21 cellular contexts compared by ENCODE assay signal in genomic region chr10:565146-565545, GRCh38.
DNase-seq lines count a peak whose midpoint lies in the region; TF ChIP-seq lines count a peak whose summit lies in the region.
"Had no signal": no experiment of that assay in that cellular context is flagged by ENCODE, and none has a peak within 500 bp of the region (broad histone marks: within the 10 kb centered on the region; RNA-seq: fewer than 3 reads in every experiment).

No MANE protein-coding gene starts in this region.

- TF ChIP-seq CTCF in DOHH2 (IDR thresholded peaks at IDR 0.05; ENCODE audit: low read depth, low read length, poor library complexity, severe bottlenecking) (no peak), MM.1S (IDR thresholded peaks at IDR 0.05; ENCODE audit: low read length) (no peak), OCI-LY1 (IDR thresholded peaks at IDR 0.05; ENCODE audit: low read length) (no peak), type B pancreatic cell (conservative IDR thresholded peaks at IDR 0.05) (no peak), hepatocyte (IDR thresholded peaks at IDR 0.05; ENCODE audit: poor library complexity) (no peak)

- no peak overlapping the region for H3K4me3 Mint-ChIP-seq in type B pancreatic cell
- H3K4me3 Mint-ChIP-seq: B cell; CD4-positive, alpha-beta T cell; CD8-positive, alpha-beta T cell had no signal

- no peak overlapping the region for H3K4me3 ChIP-seq in DOHH2 (ENCODE audit: low read length)
- H3K4me3 ChIP-seq in MM.1S (ENCODE audit: low read length) = peak overlapping the region; percentile 37
- H3K4me3 ChIP-seq in OCI-LY1 (ENCODE audit: low read depth, low read length, poor library complexity, severe bottlenecking) = peak overlapping the region; percentile 33
- no peak overlapping the region for H3K4me3 ChIP-seq in hepatocyte
- H3K4me3 ChIP-seq: A549 had no signal

- H3K9me3 Mint-ChIP-seq in type B pancreatic cell = peaks cover 7% of the 10 kb centered on the region

- peak; percentile 90 for DNase-seq in MM.1S
- DNase-seq in type B pancreatic cell (ENCODE audit: extremely low spot score, unreplicated experiment) = no peak
- DNase-seq in activated CD4-positive, alpha-beta T cell treated with anti-CD3 and anti-CD28 coated beads, Interleukin-2, amount 50 U/mL, for 4 hours = no peak
- DNase-seq in hepatocyte (ENCODE audit: low spot score) = no peak
- no peak for DNase-seq in T-helper 2 cell
- DNase-seq: AML-193; CD4-positive, alpha-beta T cell; CD8-positive, alpha-beta T cell; DMS 273 treated with DMSO at 0.1 percent for 48 hours; DMS153; DMS53; DMS79; DND-41; GF-D8 had no signal

- H3K36me3 ChIP-seq in DOHH2 (ENCODE audit: control insufficient read depth, low read length) = peaks cover 6% of the 10 kb centered on the region; the same call in 1 of the 2 replicates
- H3K36me3 ChIP-seq in MM.1S (replicated peaks; ENCODE audit: insufficient read depth, low read length) = no peaks in the 10 kb centered on the region
- H3K36me3 ChIP-seq in OCI-LY1 (ENCODE audit: insufficient read depth, low read length) = peaks cover 22% of the 10 kb centered on the region
- no peaks in the 10 kb centered on the region for H3K36me3 ChIP-seq in hepatocyte (replicated peaks; ENCODE audit: insufficient read depth, low read depth)

- H3K27ac ChIP-seq in DOHH2 (ENCODE audit: low read depth, low read length) (no peak overlapping the region), MM.1S (ENCODE audit: low read length) (peak overlapping the region; percentile 95), OCI-LY1 (ENCODE audit: low read depth, low read length, poor library complexity, severe bottlenecking) (peak overlapping the region; percentile 100), hepatocyte (no peak overlapping the region)
- H3K27ac ChIP-seq: 22Rv1; A549; BLaER1 treated with 17β-estradiol and CSF1 and Interleukin-3, amounts not matched to agents 10 nM and 100 nM; C4-2B had no signal

- H3K36me3 Mint-ChIP-seq in type B pancreatic cell = peaks cover 22% of the 10 kb centered on the region
- H3K36me3 Mint-ChIP-seq: CD8-positive, alpha-beta T cell had no signal

- H3K4me1 ChIP-seq in DOHH2 (ENCODE audit: control insufficient read depth, low read length) (peaks cover 68% of the 10 kb centered on the region), MM.1S (ENCODE audit: low read length) (peaks cover 43% of the 10 kb centered on the region), OCI-LY1 (ENCODE audit: insufficient read depth, low read length, severe bottlenecking) (peaks cover 92% of the 10 kb centered on the region), hepatocyte (ENCODE audit: insufficient read depth) (no peaks in the 10 kb centered on the region)
- H3K4me1 ChIP-seq: A549 had no signal

- H3K27ac Mint-ChIP-seq in type B pancreatic cell = peak overlapping the region; percentile 1
- H3K27ac Mint-ChIP-seq: B cell; CD4-positive, alpha-beta T cell; CD8-positive, alpha-beta T cell had no signal

- WGBS in hepatocyte (ENCODE audit: low lambda C conversion rate, missing lambda C conversion rate) = 97% methylated on average over 5 of the region's 5 CpGs

- H3K4me2 ChIP-seq in DOHH2 (ENCODE audit: low read length) = peak overlapping the region; percentile 17; the same call in 1 of the 2 replicates
- H3K4me2 ChIP-seq in MM.1S (ENCODE audit: low read depth, low read length) = peak overlapping the region; percentile 86
- peak overlapping the region; percentile 46 for H3K4me2 ChIP-seq in OCI-LY1 (ENCODE audit: low read length)
- H3K4me2 ChIP-seq in hepatocyte = no peak overlapping the region
- H3K4me2 ChIP-seq: A549; BLaER1 treated with 17β-estradiol and CSF1 and Interleukin-3, amounts not matched to agents 10 nM and 100 nM had no signal

- peak overlapping the region; percentile 32; the same call in 1 of the 2 replicates for H2AFZ ChIP-seq in MM.1S (ENCODE audit: low read length)
- H2AFZ ChIP-seq in OCI-LY1 (ENCODE audit: low read length) = no peak overlapping the region
- no peak overlapping the region for H2AFZ ChIP-seq in hepatocyte

- H3K9ac ChIP-seq in MM.1S (ENCODE audit: low read length) = peak overlapping the region; percentile 74
- peak overlapping the region; percentile 67 for H3K9ac ChIP-seq in OCI-LY1 (ENCODE audit: low read length)
- H3K9ac ChIP-seq: BLaER1 treated with 17β-estradiol and CSF1 and Interleukin-3, amounts not matched to agents 10 nM and 100 nM had no signal

- H3K9me3 ChIP-seq in DOHH2 (ENCODE audit: control insufficient read depth, insufficient read depth, low read length) (peaks cover 16% of the 10 kb centered on the region), MM.1S (replicated peaks; ENCODE audit: insufficient read depth, low read length) (no peaks in the 10 kb centered on the region), OCI-LY1 (ENCODE audit: low read length) (peaks cover 10% of the 10 kb centered on the region), hepatocyte (ENCODE audit: low read depth) (peaks cover 6% of the 10 kb centered on the region)

- no peaks in the 10 kb centered on the region for H3K27me3 Mint-ChIP-seq in type B pancreatic cell

- H3K27me3 ChIP-seq in DOHH2 (ENCODE audit: control insufficient read depth, low read length) (no peaks in the 10 kb centered on the region), MM.1S (replicated peaks; ENCODE audit: insufficient read depth, low read length) (no peaks in the 10 kb centered on the region), OCI-LY1 (ENCODE audit: insufficient read depth, low read length) (no peaks in the 10 kb centered on the region), hepatocyte (no peaks in the 10 kb centered on the region)

- peaks cover 30% of the 10 kb centered on the region for H3K4me1 Mint-ChIP-seq in type B pancreatic cell (ENCODE audit: unreplicated experiment)
- H3K4me1 Mint-ChIP-seq: B cell had no signal

- H4K20me1 ChIP-seq in DOHH2 (ENCODE audit: control insufficient read depth, insufficient read depth, low read depth, low read length) (no peaks in the 10 kb centered on the region), MM.1S (ENCODE audit: insufficient read depth, low read length) (no peaks in the 10 kb centered on the region), OCI-LY1 (ENCODE audit: insufficient read depth, low read length) (no peaks in the 10 kb centered on the region), hepatocyte (ENCODE audit: insufficient read depth, poor library complexity, severe bottlenecking) (peaks cover 10% of the 10 kb centered on the region)

- H3F3A ChIP-seq in DOHH2 (ENCODE audit: control insufficient read depth, insufficient read depth) = peaks cover 17% of the 10 kb centered on the region
- H3F3A ChIP-seq in MM.1S (ENCODE audit: insufficient read depth, low read length) = peaks cover 34% of the 10 kb centered on the region
- H3F3A ChIP-seq in OCI-LY1 (ENCODE audit: insufficient read depth, low read length) = peaks cover 8% of the 10 kb centered on the region

- H3K9me2 ChIP-seq in DOHH2 (replicated peaks; ENCODE audit: control insufficient read depth, low read length) (no peaks in the 10 kb centered on the region), MM.1S (replicated peaks; ENCODE audit: insufficient read depth, low read length) (no peaks in the 10 kb centered on the region), OCI-LY1 (ENCODE audit: low read depth, low read length) (no peaks in the 10 kb centered on the region), hepatocyte (replicated peaks; ENCODE audit: insufficient read depth) (no peaks in the 10 kb centered on the region)

- H3K79me2 ChIP-seq in DOHH2 (ENCODE audit: control insufficient read depth, low read length) (no peaks in the 10 kb centered on the region), MM.1S (ENCODE audit: low read length) (peaks cover 42% of the 10 kb centered on the region), OCI-LY1 (ENCODE audit: insufficient read depth, low read length) (peaks cover 44% of the 10 kb centered on the region), hepatocyte (peaks cover 91% of the 10 kb centered on the region)

Comparison
In these comparisons a context has a peak if more than half of its experiments do, and no peak if none do; other contexts are left out.
1. H3K27ac ChIP-seq: peak in MM.1S (single experiment) and OCI-LY1 (single experiment); none in DOHH2 (single experiment) and hepatocyte (single experiment).
2. H3K4me3 ChIP-seq: peak in MM.1S (single experiment) and OCI-LY1 (single experiment); none in DOHH2 (single experiment) and hepatocyte (single experiment).